Comparison of ENCODE assay signal across 14 cellular contexts in genomic region chr19:883661-884211, GRCh38. TPM values are rescaled to one million over a fixed set of nuclear protein-coding genes. Genes with fewer than 3 reads are reported as not detected.
DNase-seq lines count a peak whose midpoint lies in the region; ATAC-seq and TF ChIP-seq lines count a peak whose summit lies in the region.
"Had no signal": no experiment of that assay in that cellular context is flagged by ENCODE, and none has a peak within 500 bp of the region (broad histone marks: within the 10 kb centered on the region; RNA-seq: fewer than 3 reads in every experiment).

No MANE protein-coding gene starts in this region.

- no peaks in the 10 kb centered on the region for H3K27me3 ChIP-seq in HCT116 (ENCODE audit: insufficient read depth, low read length)
- no peaks in the 10 kb centered on the region for H3K27me3 ChIP-seq in lower lobe of right lung (ENCODE audit: low read depth)

- no peak overlapping the region for H2AFZ ChIP-seq in HCT116 (ENCODE audit: low read depth, low read length, poor library complexity, severe bottlenecking)

- H3K4me2 ChIP-seq in HCT116 (ENCODE audit: low read length) = peak overlapping the region; percentile 60

- peaks cover 25% of the 10 kb centered on the region for H3K36me3 Mint-ChIP-seq in activated CD4-positive, alpha-beta memory T cell treated with anti-CD3 and anti-CD28 coated beads, Interleukin-2, amount 10 ng/mL, durations not matched to agents 7 days and 5 days (ENCODE audit: low read depth)

- H3K27ac Mint-ChIP-seq in activated CD4-positive, alpha-beta memory T cell treated with anti-CD3 and anti-CD28 coated beads, Interleukin-2, amount 10 ng/mL, durations not matched to agents 7 days and 5 days = no peak overlapping the region
- H3K27ac Mint-ChIP-seq: mesothelial cell of epicardium, T-helper 17 cell had no signal

- H3K36me3 ChIP-seq in HCT116 (ENCODE audit: control insufficient read depth in 1 of 2, insufficient read depth in 2 of 2, low read length in 2 of 2) (peaks cover 5 to 11% of the 10 kb centered on the region in 2 experiments; a peak in 3 of 4 replicates), lower lobe of right lung (peaks cover 83% of the 10 kb centered on the region)

- no peaks in the 10 kb centered on the region for H3K4me1 Mint-ChIP-seq in activated CD4-positive, alpha-beta memory T cell treated with anti-CD3 and anti-CD28 coated beads, Interleukin-2, amount 10 ng/mL, durations not matched to agents 7 days and 5 days
- H3K4me1 Mint-ChIP-seq: mesothelial cell of epicardium had no signal

- peak; percentile 91 for DNase-seq in HCT116 (ENCODE audit: low read depth, low spot score)
- DNase-seq in RWPE1 (ENCODE audit: low spot score) = peak; percentile 84
- DNase-seq in lower lobe of right lung = peak; percentile 67
- DNase-seq in activated CD4-positive, alpha-beta memory T cell treated with anti-CD3 and anti-CD28 coated beads, Interleukin-2, amount 10 ng/mL, durations not matched to agents 7 days and 5 days = no peak
- DNase-seq: dermis blood vessel endothelial cell, NCI-H1694 treated with DMSO at 0.1 percent for 48 hours, T-helper 17 cell had no signal

- no peaks in the 10 kb centered on the region for H4K20me1 ChIP-seq in HCT116 (ENCODE audit: insufficient read depth)

- TF ChIP-seq POLR2A in HCT116 (IDR thresholded peaks at IDR 0.05; ENCODE audit: borderline replicate concordance, extremely low read depth, insufficient read depth, insufficient read length) = no peak

- RAD21 ChIA-PET in HCT116 (lab: Charles Lee; ENCODE audit: low non-redundant PET in 1 of 2, low total read pairs in 2 of 2, uncharacterized antibody in 2 of 2, unreplicated experiment in 2 of 2) = interaction anchor here in 1 of 2 experiments (0.8 kb wide), 1 partner anchor 10 kb away, joined by 3 read pairs; the partner anchor contains the start of gene RNU6-9

- no peaks in the 10 kb centered on the region for H3K9me3 ChIP-seq in HCT116 (ENCODE audit: control insufficient read depth in 1 of 2, insufficient read depth in 1 of 2, low read depth in 1 of 2, low read length in 2 of 2)
- H3K9me3 ChIP-seq in lower lobe of right lung = no peaks in the 10 kb centered on the region

- no peaks in the 10 kb centered on the region for H3K9me2 ChIP-seq in HCT116 (ENCODE audit: insufficient read depth)

- H3K4me3 Mint-ChIP-seq in activated CD4-positive, alpha-beta memory T cell treated with anti-CD3 and anti-CD28 coated beads, Interleukin-2, amount 10 ng/mL, durations not matched to agents 7 days and 5 days = no peak overlapping the region
- H3K4me3 Mint-ChIP-seq: mesothelial cell of epicardium, T-helper 17 cell had no signal

- CTCF ChIA-PET in HCT116 (lab: Charles Lee) = no interaction called here
- CTCF ChIA-PET in RWPE1 (lab: Yijun Ruan, JAX) = interaction anchor here (0.5 to 1.3 kb wide), 7 partner anchors 19 to 474 kb away, joined by 3 to 7 read pairs (median 4); no protein-coding TSS in a partner anchor
- CTCF ChIA-PET in activated CD4-positive, alpha-beta memory T cell treated with anti-CD3 and anti-CD28 coated beads, Interleukin-2, amount 10 ng/mL, durations not matched to agents 7 days and 5 days (lab: Charles Lee) = interaction anchor here (1.0 kb wide), 1 partner anchor 20 kb away, joined by 3 read pairs; no protein-coding TSS in a partner anchor

- no peak overlapping the region for H3K4me3 ChIP-seq in HCT116 (replicated peaks in 1 of 2; ENCODE audit: low read depth in 1 of 2, low read length in 2 of 2)
- H3K4me3 ChIP-seq in lower lobe of right lung = no peak overlapping the region

- H3K27ac ChIP-seq in HCT116 (ENCODE audit: low read depth, low read length) = peak overlapping the region; percentile 77
- peak overlapping the region; percentile 4; the same call in 1 of the 2 replicates for H3K27ac ChIP-seq in RWPE1
- H3K27ac ChIP-seq in lower lobe of right lung = no peak overlapping the region

- BruUV-seq in HCT116 (replicated peaks; lab: Mats Ljungman, UMichigan) = no TSS peak

- TF ChIP-seq CTCF in HCT116 (IDR thresholded peaks at IDR 0.05 in 2 of 3, conservative IDR thresholded peaks at IDR 0.05 in 1 of 3; ENCODE audit: borderline replicate concordance in 1 of 3, insufficient read depth in 1 of 3, low read depth in 2 of 3, low read length in 2 of 3) (peak; percentile 72 to 90 (median 80)), RWPE1 (conservative IDR thresholded peaks at IDR 0.05; ENCODE audit: low read depth) (no peak), lower lobe of right lung (IDR thresholded peaks at IDR 0.05) (no peak)

- H3K79me2 ChIP-seq in HCT116 (ENCODE audit: insufficient read depth, low read length) = no peaks in the 10 kb centered on the region

- intact Hi-C loops in HCT116 (cut with micrococcal nuclease) = loop anchor here (1.0 to 2.0 kb wide), 2 partner anchors 25 to 34 kb away; partner anchors contain the start of gene KISS1R
- intact Hi-C loops in lower lobe of right lung (cut with DNase I) = no loop called here

- TF ChIP-seq RAD21 in HCT116 (IDR thresholded peaks at IDR 0.05; ENCODE audit: low read depth) = peak; percentile 96

- no peaks in the 10 kb centered on the region for H3K9me3 Mint-ChIP-seq in activated CD4-positive, alpha-beta memory T cell treated with anti-CD3 and anti-CD28 coated beads, Interleukin-2, amount 10 ng/mL, durations not matched to agents 7 days and 5 days
- H3K9me3 Mint-ChIP-seq: mesothelial cell of epicardium had no signal

- H3K4me1 ChIP-seq in HCT116 (ENCODE audit: control insufficient read depth in 1 of 2, insufficient read depth in 2 of 2, low read length in 2 of 2) = peaks cover 20 to 22% of the 10 kb centered on the region in 2 experiments
- H3K4me1 ChIP-seq in lower lobe of right lung = no peaks in the 10 kb centered on the region

- ATAC-seq in HCT116 (peak; percentile 95), lower lobe of right lung (peak; percentile 66 to 92), HG03139 (IDR thresholded peaks at IDR 0.05; ENCODE audit: unreplicated experiment) (no peak), GM18517 (IDR thresholded peaks at IDR 0.05; ENCODE audit: unreplicated experiment) (no peak)
- ATAC-seq: T-helper 17 cell had no signal

- H3K9ac ChIP-seq in HCT116 (ENCODE audit: low read length) = peak overlapping the region; percentile 57

- POLR2A ChIA-PET in HCT116 (lab: Charles Lee) (no interaction called here), RWPE1 (lab: Yijun Ruan, JAX; ENCODE audit: low non-redundant PET) (no interaction called here)
- POLR2A ChIA-PET in activated CD4-positive, alpha-beta memory T cell treated with anti-CD3 and anti-CD28 coated beads, Interleukin-2, amount 10 ng/mL, durations not matched to agents 7 days and 5 days (lab: Charles Lee) = interaction anchor here (3.6 kb wide), 1 partner anchor 9 kb away, joined by 14 read pairs; the partner anchor contains the start of genes MED16 and RNU6-9

- H3K27me3 Mint-ChIP-seq in activated CD4-positive, alpha-beta memory T cell treated with anti-CD3 and anti-CD28 coated beads, Interleukin-2, amount 10 ng/mL, durations not matched to agents 7 days and 5 days = no peaks in the 10 kb centered on the region
- H3K27me3 Mint-ChIP-seq: T-helper 17 cell had no signal

TF ChIP-seq in HCT116, 20 proteins besides CTCF, POLR2A, EP300 and RAD21 (continues in another document):
- TF ChIP-seq MAX (IDR thresholded peaks at IDR 0.05) = peak; percentile 96
- TF ChIP-seq TCF7L2 (IDR thresholded peaks at IDR 0.05; ENCODE audit: borderline replicate concordance, extremely low read depth, insufficient read depth, insufficient read length) = no peak
- peak; percentile 77 for TF ChIP-seq ZBTB33 (IDR thresholded peaks at IDR 0.05; ENCODE audit: extremely low read depth, insufficient replicate concordance, low read length)
- TF ChIP-seq SP1 (IDR thresholded peaks at IDR 0.05; ENCODE audit: low read depth) = peak; percentile 85
- TF ChIP-seq SIN3A (IDR thresholded peaks at IDR 0.05; ENCODE audit: low read depth) = no peak; the same call in none of the 2 replicates

RNA-seq across cellular contexts. Expression of gene MED16, which starts 9.3 kb away (rescaled TPM):
- total RNA-seq in HCT116 (2021; ENCODE audit: unreplicated experiment) (73.6 TPM), lower lobe of right lung (46.1 TPM)
- 52.1 and 55.5 TPM in 2 replicates for polyA plus RNA-seq in HCT116 (2012)
- 10 to 100 TPM; 62.2 to 64.0 TPM for total RNA-seq in activated CD4-positive, alpha-beta memory T cell treated with anti-CD3 and anti-CD28 coated beads, Interleukin-2, amount 10 ng/mL, durations not matched to agents 7 days and 5 days

RNA-seq across cellular contexts. Expression of gene RNU6-9, which starts 9.5 kb away (rescaled TPM):
- total RNA-seq in HCT116 (2021; ENCODE audit: unreplicated experiment) (not detected), lower lobe of right lung (not detected)
- polyA plus RNA-seq in HCT116 (2012) = not detected in 2 replicates
- not detected for total RNA-seq in activated CD4-positive, alpha-beta memory T cell treated with anti-CD3 and anti-CD28 coated beads, Interleukin-2, amount 10 ng/mL, durations not matched to agents 7 days and 5 days
- total RNA-seq: dermis blood vessel endothelial cell, glomerular endothelial cell, mesothelial cell of epicardium, pulmonary artery endothelial cell, T-helper 17 cell had no signal
- polyA plus RNA-seq: adipose tissue, thymus had no signal

RNA-seq across cellular contexts. Expression of gene CFD, which starts 24.3 kb away (rescaled TPM):
- total RNA-seq in HCT116 (2021; ENCODE audit: unreplicated experiment) (80.2 TPM), lower lobe of right lung (282 TPM)
- polyA plus RNA-seq in HCT116 (2012) = 89.9 and 105 TPM in 2 replicates
- 1 to 10 TPM in 1 of 2 experiments, under 1 TPM in 1; 0.78 to 1.6 TPM for total RNA-seq in activated CD4-positive, alpha-beta memory T cell treated with anti-CD3 and anti-CD28 coated beads, Interleukin-2, amount 10 ng/mL, durations not matched to agents 7 days and 5 days
- total RNA-seq: dermis blood vessel endothelial cell had no signal

RNA-seq across cellular contexts. Expression of gene R3HDM4, which starts 29.3 kb away (rescaled TPM):
- 92.3 TPM for total RNA-seq in HCT116 (2021; ENCODE audit: unreplicated experiment)
- 88.5 and 90.3 TPM in 2 replicates for polyA plus RNA-seq in HCT116 (2012)
- 46.0 TPM for total RNA-seq in lower lobe of right lung
- 100 to 1,000 TPM; 111 to 116 TPM for total RNA-seq in activated CD4-positive, alpha-beta memory T cell treated with anti-CD3 and anti-CD28 coated beads, Interleukin-2, amount 10 ng/mL, durations not matched to agents 7 days and 5 days

RNA-seq across cellular contexts. Expression of gene ELANE, which starts 31.6 kb away (rescaled TPM):
- not detected for total RNA-seq in HCT116 (2021; ENCODE audit: unreplicated experiment)
- polyA plus RNA-seq in HCT116 (2012) = not detected in 2 replicates
- total RNA-seq in lower lobe of right lung = 0.97 TPM
- total RNA-seq in activated CD4-positive, alpha-beta memory T cell treated with anti-CD3 and anti-CD28 coated beads, Interleukin-2, amount 10 ng/mL, durations not matched to agents 7 days and 5 days = not detected
- total RNA-seq: dermis blood vessel endothelial cell, glomerular endothelial cell, mesothelial cell of epicardium, pulmonary artery endothelial cell, T-helper 17 cell had no signal

Comparison
In these comparisons a context has a peak if more than half of its experiments do, and no peak if none do; other contexts are left out.
1. ATAC-seq: peak in HCT116 (single experiment) and lower lobe of right lung (2 of 2); none in HG03139 (single experiment) and GM18517 (single experiment).
2. CTCF ChIP-seq: peak in HCT116 (3 of 3); none in RWPE1 (single experiment) and lower lobe of right lung (single experiment).
3. RNA of gene CFD, which starts 24.3 kb away (total RNA-seq): 282 TPM in lower lobe of right lung (single experiment) and 80.2 TPM in HCT116 (single experiment); 0.78 to 1.6 TPM in activated CD4-positive, alpha-beta memory T cell treated with anti-CD3 and anti-CD28 coated beads, Interleukin-2, amount 10 ng/mL, durations not matched to agents 7 days and 5 days; every median in the first group is over 10 times any median in the second.